In genomic region chr9:137543237-137543963, GRCh38 we compare ENCODE assay signal across 19 cellular contexts. TPM values are rescaled to one million over a fixed set of nuclear protein-coding genes. Genes with fewer than 3 reads are reported as not detected.
A peak's percentile ranks its signal among the peaks of the same experiment; 100 is the strongest.
DNase-seq lines count a peak whose midpoint lies in the region; ATAC-seq lines count a peak whose summit lies in the region.
"Had no signal": no experiment of that assay in that cellular context is flagged by ENCODE, and none has a peak within 500 bp of the region (broad histone marks: within the 10 kb centered on the region; RNA-seq: fewer than 3 reads in every experiment).

No MANE protein-coding gene starts in this region.

- no peak overlapping the region for H2BK120ac ChIP-seq in mesendoderm (ENCODE audit: low read depth, low read length)

- ATAC-seq in activated naive CD8-positive, alpha-beta T cell treated with anti-CD3 and anti-CD28 coated beads, Interleukin-2, amount 50 U/mL, for 24 hours = peak; percentile 13
- no peak for ATAC-seq in stimulated activated effector memory CD8-positive, alpha-beta T cell treated with anti-CD3 and anti-CD28 coated beads, Interleukin-12 subunit alpha, Interleukin-12 subunit beta, amount 100 ng/mL, for 72 hours
- no peak for ATAC-seq in activated CD8-positive, alpha-beta memory T cell treated with anti-CD3 and anti-CD28 coated beads, Interleukin-2, amount 10 ng/mL, durations not matched to agents 7 days and 5 days
- no peak for ATAC-seq in GM18502 (IDR thresholded peaks at IDR 0.05; ENCODE audit: poor library complexity, unreplicated experiment)
- ATAC-seq: A549 had no signal

- peaks cover 1% of the 10 kb centered on the region for H3K4me1 Mint-ChIP-seq in activated naive CD8-positive, alpha-beta T cell treated with anti-CD3 and anti-CD28 coated beads, Interleukin-2, amount 50 U/mL, for 24 hours
- H3K4me1 Mint-ChIP-seq in stimulated activated effector memory CD8-positive, alpha-beta T cell treated with anti-CD3 and anti-CD28 coated beads, Interleukin-12 subunit alpha, Interleukin-12 subunit beta, amount 100 ng/mL, for 72 hours = peaks cover 14% of the 10 kb centered on the region
- H3K4me1 Mint-ChIP-seq in activated CD8-positive, alpha-beta memory T cell treated with anti-CD3 and anti-CD28 coated beads, Interleukin-2, amount 10 ng/mL, durations not matched to agents 7 days and 5 days = peaks cover 6% of the 10 kb centered on the region
- H3K4me1 Mint-ChIP-seq: CD14-positive monocyte had no signal

- no peak overlapping the region for H4K8ac ChIP-seq in mesendoderm (ENCODE audit: low read depth, low read length)

- peak overlapping the region; percentile 28 for H3K27ac ChIP-seq in BLaER1
- no peak overlapping the region for H3K27ac ChIP-seq in mesendoderm (ENCODE audit: low read depth, low read length)
- H3K27ac ChIP-seq: A549 had no signal

- no peaks in the 10 kb centered on the region for H3K27me3 Mint-ChIP-seq in activated naive CD8-positive, alpha-beta T cell treated with anti-CD3 and anti-CD28 coated beads, Interleukin-2, amount 50 U/mL, for 24 hours
- H3K27me3 Mint-ChIP-seq in activated CD8-positive, alpha-beta memory T cell treated with anti-CD3 and anti-CD28 coated beads, Interleukin-2, amount 10 ng/mL, durations not matched to agents 7 days and 5 days = no peaks in the 10 kb centered on the region
- H3K27me3 Mint-ChIP-seq: IgD-negative memory B cell had no signal

- H3K36me3 ChIP-seq in BLaER1 = peaks cover 29% of the 10 kb centered on the region
- H3K36me3 ChIP-seq in mesendoderm (ENCODE audit: control insufficient read depth, insufficient read depth, low read length) = no peaks in the 10 kb centered on the region

- H2AK5ac ChIP-seq in mesendoderm (ENCODE audit: low read length) = no peak overlapping the region

- H3K9ac ChIP-seq in BLaER1 = no peak overlapping the region
- no peak overlapping the region for H3K9ac ChIP-seq in mesendoderm (ENCODE audit: low read length)
- H3K9ac ChIP-seq: SK-N-SH had no signal

- H3K4ac ChIP-seq in mesendoderm (ENCODE audit: low read depth, low read length) = no peak overlapping the region

- peaks cover 100% of the 10 kb centered on the region for H3K4me1 ChIP-seq in BLaER1
- no peaks in the 10 kb centered on the region for H3K4me1 ChIP-seq in mesendoderm (ENCODE audit: control insufficient read depth, low read depth, low read length)
- H3K4me1 ChIP-seq: A549 had no signal

- DNase-seq in activated naive CD8-positive, alpha-beta T cell treated with anti-CD3 and anti-CD28 coated beads, Interleukin-2, amount 50 U/mL, for 24 hours = no peak
- DNase-seq in mesendoderm = no peak
- DNase-seq in stimulated activated effector memory CD8-positive, alpha-beta T cell treated with anti-CD3 and anti-CD28 coated beads, Interleukin-12 subunit alpha, Interleukin-12 subunit beta, amount 100 ng/mL, for 72 hours (ENCODE audit: low spot score in 2 of 2) = no peak
- DNase-seq in activated CD8-positive, alpha-beta memory T cell treated with anti-CD3 and anti-CD28 coated beads, Interleukin-2, amount 10 ng/mL, durations not matched to agents 7 days and 5 days = no peak
- no peak for DNase-seq in NCI-H524 treated with DMSO at 0.1 percent for 48 hours (lab: John Stamatoyannopoulos, UW)
- DNase-seq: DMS79, HCEC 1CT, Kasumi-1, NCI-H1105, NCI-H1694, NCI-H510A treated with DMSO at 0.1 percent for 48 hours, SHP77 treated with DMSO at 0.1 percent for 48 hours, SK-N-SH had no signal

- no peak overlapping the region for H3K27ac Mint-ChIP-seq in activated naive CD8-positive, alpha-beta T cell treated with anti-CD3 and anti-CD28 coated beads, Interleukin-2, amount 50 U/mL, for 24 hours
- peak overlapping the region; percentile 85 for H3K27ac Mint-ChIP-seq in stimulated activated effector memory CD8-positive, alpha-beta T cell treated with anti-CD3 and anti-CD28 coated beads, Interleukin-12 subunit alpha, Interleukin-12 subunit beta, amount 100 ng/mL, for 72 hours
- no peak overlapping the region for H3K27ac Mint-ChIP-seq in activated CD8-positive, alpha-beta memory T cell treated with anti-CD3 and anti-CD28 coated beads, Interleukin-2, amount 10 ng/mL, durations not matched to agents 7 days and 5 days
- H3K27ac Mint-ChIP-seq: CD14-positive monocyte, IgD-negative memory B cell had no signal

- CTCF ChIA-PET in activated CD8-positive, alpha-beta memory T cell treated with anti-CD3 and anti-CD28 coated beads, Interleukin-2, amount 10 ng/mL, durations not matched to agents 7 days and 5 days (lab: Charles Lee) = interaction anchor here (1.7 kb wide), 1 partner anchor 12 kb away, joined by 4 read pairs; no protein-coding TSS in a partner anchor

- WGBS in mesendoderm (ENCODE audit: extremely low coverage, insufficient coverage, low lambda C conversion rate) = no CpG with 5 or more reads among the region's 25 CpGs

- no peak overlapping the region for H3K18ac ChIP-seq in mesendoderm (ENCODE audit: low read length)

- H4K5ac ChIP-seq in mesendoderm (ENCODE audit: low read length) = no peak overlapping the region

- no peaks in the 10 kb centered on the region for H3K27me3 ChIP-seq in BLaER1
- no peaks in the 10 kb centered on the region for H3K27me3 ChIP-seq in mesendoderm (ENCODE audit: insufficient read depth, low read length, poor library complexity)

- H2BK15ac ChIP-seq in mesendoderm (replicated peaks; ENCODE audit: low read depth) = no peak overlapping the region

- H3K79me1 ChIP-seq in mesendoderm (ENCODE audit: low read length) = no peaks in the 10 kb centered on the region

- H4K20me1 ChIP-seq in BLaER1 = no peaks in the 10 kb centered on the region

- no peaks in the 10 kb centered on the region for H3K9me3 Mint-ChIP-seq in activated naive CD8-positive, alpha-beta T cell treated with anti-CD3 and anti-CD28 coated beads, Interleukin-2, amount 50 U/mL, for 24 hours
- no peaks in the 10 kb centered on the region for H3K9me3 Mint-ChIP-seq in stimulated activated effector memory CD8-positive, alpha-beta T cell treated with anti-CD3 and anti-CD28 coated beads, Interleukin-12 subunit alpha, Interleukin-12 subunit beta, amount 100 ng/mL, for 72 hours
- no peaks in the 10 kb centered on the region for H3K9me3 Mint-ChIP-seq in activated CD8-positive, alpha-beta memory T cell treated with anti-CD3 and anti-CD28 coated beads, Interleukin-2, amount 10 ng/mL, durations not matched to agents 7 days and 5 days (ENCODE audit: low read depth)
- H3K9me3 Mint-ChIP-seq: IgD-negative memory B cell had no signal

- H3K4me3 ChIP-seq in BLaER1 (no peak overlapping the region), mesendoderm (ENCODE audit: low read length) (no peak overlapping the region)
- H3K4me3 ChIP-seq: A549 had no signal

- no peak overlapping the region for H3K4me3 Mint-ChIP-seq in activated naive CD8-positive, alpha-beta T cell treated with anti-CD3 and anti-CD28 coated beads, Interleukin-2, amount 50 U/mL, for 24 hours
- H3K4me3 Mint-ChIP-seq in stimulated activated effector memory CD8-positive, alpha-beta T cell treated with anti-CD3 and anti-CD28 coated beads, Interleukin-12 subunit alpha, Interleukin-12 subunit beta, amount 100 ng/mL, for 72 hours = no peak overlapping the region
- H3K4me3 Mint-ChIP-seq in activated CD8-positive, alpha-beta memory T cell treated with anti-CD3 and anti-CD28 coated beads, Interleukin-2, amount 10 ng/mL, durations not matched to agents 7 days and 5 days = no peak overlapping the region
- H3K4me3 Mint-ChIP-seq: CD14-positive monocyte, IgD-negative memory B cell had no signal

- H3K23ac ChIP-seq in mesendoderm (ENCODE audit: low read length) = peak overlapping the region; percentile 66

- H3K56ac ChIP-seq in mesendoderm (ENCODE audit: low read length) = no peak overlapping the region

- peaks cover 12% of the 10 kb centered on the region for H3K9me3 ChIP-seq in BLaER1
- H3K9me3 ChIP-seq: A549, SK-N-SH had no signal

- H2BK5ac ChIP-seq in mesendoderm (ENCODE audit: low read length) = no peak overlapping the region

- no peaks in the 10 kb centered on the region for H3K79me2 ChIP-seq in mesendoderm (ENCODE audit: control insufficient read depth, insufficient read depth, low read length)

- H3K36me3 Mint-ChIP-seq in activated naive CD8-positive, alpha-beta T cell treated with anti-CD3 and anti-CD28 coated beads, Interleukin-2, amount 50 U/mL, for 24 hours (ENCODE audit: low read depth) = no peaks in the 10 kb centered on the region
- no peaks in the 10 kb centered on the region for H3K36me3 Mint-ChIP-seq in stimulated activated effector memory CD8-positive, alpha-beta T cell treated with anti-CD3 and anti-CD28 coated beads, Interleukin-12 subunit alpha, Interleukin-12 subunit beta, amount 100 ng/mL, for 72 hours
- H3K36me3 Mint-ChIP-seq in activated CD8-positive, alpha-beta memory T cell treated with anti-CD3 and anti-CD28 coated beads, Interleukin-2, amount 10 ng/mL, durations not matched to agents 7 days and 5 days = no peaks in the 10 kb centered on the region
- H3K36me3 Mint-ChIP-seq: CD14-positive monocyte had no signal

- H3K4me2 ChIP-seq in BLaER1 (peak overlapping the region; percentile 85), mesendoderm (ENCODE audit: low read length) (no peak overlapping the region)
- H3K4me2 ChIP-seq: A549, SK-N-SH had no signal

RNA-seq across cellular contexts. Expression of gene PNPLA7, which starts 6.8 kb away (rescaled TPM):
- 0.22 TPM for polyA plus RNA-seq in mesendoderm (2013, experiment 1 of 2)
- polyA plus RNA-seq in mesendoderm (2013, experiment 2 of 2) = 0.20 TPM
- 1 to 10 TPM; 3.0 to 3.2 TPM for total RNA-seq in activated CD8-positive, alpha-beta memory T cell treated with anti-CD3 and anti-CD28 coated beads, Interleukin-2, amount 10 ng/mL, durations not matched to agents 7 days and 5 days
- total RNA-seq: RPMI7951 had no signal

RNA-seq across cellular contexts. Expression of gene MRPL41, which starts 8.3 kb away (rescaled TPM):
- 28.7 TPM for polyA plus RNA-seq in mesendoderm (2013, experiment 1 of 2)
- polyA plus RNA-seq in mesendoderm (2013, experiment 2 of 2) = 28.9 TPM
- 10 to 100 TPM; 57.9 to 58.3 TPM for total RNA-seq in activated CD8-positive, alpha-beta memory T cell treated with anti-CD3 and anti-CD28 coated beads, Interleukin-2, amount 10 ng/mL, durations not matched to agents 7 days and 5 days

RNA-seq across cellular contexts. Expression of gene DPH7, which starts 35.3 kb away (rescaled TPM):
- polyA plus RNA-seq in mesendoderm (2013, experiment 1 of 2) = 31.5 TPM
- 31.5 TPM for polyA plus RNA-seq in mesendoderm (2013, experiment 2 of 2)
- total RNA-seq in activated CD8-positive, alpha-beta memory T cell treated with anti-CD3 and anti-CD28 coated beads, Interleukin-2, amount 10 ng/mL, durations not matched to agents 7 days and 5 days = 10 to 100 TPM; 39.9 to 45.1 TPM

RNA-seq across cellular contexts. Expression of gene ZMYND19, which starts 46.9 kb away (rescaled TPM):
- 30.2 TPM for polyA plus RNA-seq in mesendoderm (2013, experiment 1 of 2)
- 29.7 TPM for polyA plus RNA-seq in mesendoderm (2013, experiment 2 of 2)
- 10 to 100 TPM; 34.0 to 46.0 TPM for total RNA-seq in activated CD8-positive, alpha-beta memory T cell treated with anti-CD3 and anti-CD28 coated beads, Interleukin-2, amount 10 ng/mL, durations not matched to agents 7 days and 5 days
